In the genomic region with DNA sequence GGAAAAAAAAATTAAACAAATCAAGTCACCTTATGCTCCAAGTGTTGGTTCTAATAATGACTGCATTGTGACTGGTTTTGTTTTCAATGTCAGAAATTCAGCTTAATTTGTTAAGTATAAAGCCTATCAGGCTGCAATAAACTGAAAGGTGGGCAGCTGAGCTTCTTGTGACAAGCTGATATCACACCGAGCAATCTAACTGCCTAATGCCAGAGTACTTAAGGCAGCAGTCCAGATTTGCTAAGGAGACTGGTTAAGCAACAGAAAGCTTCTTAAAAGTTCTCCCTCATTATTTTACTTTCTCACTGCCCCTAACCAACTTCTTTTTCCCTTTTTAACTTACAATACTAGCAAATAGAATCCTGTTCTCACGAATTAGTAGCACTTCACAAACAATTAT, we compare ENCODE assay signal across 20 cellular contexts.
DNase-seq lines count a peak whose midpoint lies in the region; ATAC-seq, FAIRE-seq and TF ChIP-seq lines count a peak whose summit lies in the region.
"Had no signal": no experiment of that assay in that cellular context is flagged by ENCODE, and none has a peak within 500 bp of the region (broad histone marks: within the 10 kb centered on the region; RNA-seq: fewer than 3 reads in every experiment).

No MANE protein-coding gene starts in this region.

- no peaks in the 10 kb centered on the region for H4K20me1 ChIP-seq in K562 (replicated peaks; ENCODE audit: control insufficient read depth, insufficient read depth, low read length)

- TF ChIP-seq CTCF in K562 (IDR thresholded peaks at IDR 0.05 in 2 of 3, conservative IDR thresholded peaks at IDR 0.05 in 1 of 3; ENCODE audit: insufficient read depth in 2 of 3, low read depth in 1 of 3, low read length in 3 of 3) (no peak), spleen (IDR thresholded peaks at IDR 0.05 in 8 of 11, conservative IDR thresholded peaks at IDR 0.05 in 3 of 11) (no peak)

- no peaks in the 10 kb centered on the region for H3K79me2 ChIP-seq in K562 (ENCODE audit: control insufficient read depth, insufficient read depth, low read length)

- intact Hi-C loops in K562 (cut with micrococcal nuclease) (no loop called here), spleen (cut with DNase I; ENCODE audit: low total_unique reads) (no loop called here)

- no peaks in the 10 kb centered on the region for H3K9me3 ChIP-seq in K562 (replicated peaks; ENCODE audit: control insufficient read depth, insufficient read depth, low read depth, low read length)
- no peaks in the 10 kb centered on the region for H3K9me3 ChIP-seq in spleen
- H3K9me3 ChIP-seq: colonic mucosa, HAP-1 had no signal

- peak; percentile 23 for FAIRE-seq in K562 (lab: Jason Lieb, UNC)
- FAIRE-seq: keratinocyte had no signal

- no peaks in the 10 kb centered on the region for H3K27me3 ChIP-seq in K562 (ENCODE audit: control insufficient read depth in 2 of 2, insufficient read depth in 2 of 2, low read length in 2 of 2)
- H3K27me3 ChIP-seq in spleen (replicated peaks in 1 of 7) = no peaks in the 10 kb centered on the region
- H3K27me3 ChIP-seq: colonic mucosa had no signal

- TF ChIP-seq RAD21 in K562 (CRISPR knock-in tag; conservative IDR thresholded peaks at IDR 0.05 in 1 of 2, IDR thresholded peaks at IDR 0.05 in 1 of 2) = no peak

- TF ChIP-seq EP300 in K562 (IDR thresholded peaks at IDR 0.05; ENCODE audit: low read length) = no peak

- CTCF ChIA-PET in K562 (lab: Yijun Ruan, JAX; ENCODE audit: low intra/inter-chr PET ratio) = no interaction called here

- H3K4me1 ChIP-seq in K562 (replicated peaks in 1 of 2; ENCODE audit: control insufficient read depth in 2 of 2, insufficient read depth in 2 of 2, low read length in 2 of 2) (peaks cover 0 to 8% of the 10 kb centered on the region in 2 experiments; a peak in 3 of 5 replicates), spleen (no peaks in the 10 kb centered on the region)
- H3K4me1 ChIP-seq: colonic mucosa had no signal

- BruUV-seq in K562 (replicated peaks; lab: Mats Ljungman, UMichigan) = no TSS peak

- POLR2A ChIA-PET in K562 (lab: Yijun Ruan, JAX) = no interaction called here

- TF ChIP-seq POLR2A in K562 (conservative IDR thresholded peaks at IDR 0.05) (no peak), spleen (IDR thresholded peaks at IDR 0.05) (no peak)

- WGBS in K562 (ENCODE audit: insufficient coverage, low coverage, missing lambda C conversion rate) = 44% methylated on average over 2 of the region's 2 CpGs
- 83 to 88% (median 85%) methylated on average over 2 of the region's 2 CpGs for WGBS in spleen, 5 donors

- in situ Hi-C loops in K562 (cut with MboI) = no loop called here

- H3K4me2 ChIP-seq in K562 (ENCODE audit: insufficient read depth, low read length) = no peak overlapping the region
- H3K4me2 ChIP-seq: PC-9 had no signal

- H3K27ac ChIP-seq in K562 (ENCODE audit: extremely low read depth, low read depth, low read length) (no peak overlapping the region; the same call in 2 of the 3 replicates), spleen (no peak overlapping the region)
- H3K27ac ChIP-seq: colonic mucosa, PC-9 had no signal

- DNase-seq in D341Med (ENCODE audit: low spot score) (peak; percentile 21), NCI-H69 (lab: John Stamatoyannopoulos, UW) (peak; percentile 13), K562 (ENCODE audit: extremely low read depth in 1 of 4, low spot score in 3 of 4) (no peak), medulla oblongata (ENCODE audit: extremely low spot score) (peak; percentile 4), AG08395 (ENCODE audit: low spot score) (no peak), spleen (no peak), mucosa of gallbladder (ENCODE audit: low spot score) (no peak)
- DNase-seq: amniotic stem cell; colonic mucosa; MM.1S; NCI-H524; occipital lobe; PC-9; stimulated activated CD4-positive, alpha-beta T cell treated with anti-CD3 and anti-CD28 coated beads, Interleukin-4, amount 100 ng/mL, for 1 hour; stimulated activated CD8-positive, alpha-beta memory T cell treated with anti-CD3 and anti-CD28 coated beads, Interleukin-4, amount 100 ng/mL, for 48 hours had no signal

- no peak overlapping the region for H3K9ac ChIP-seq in K562 (ENCODE audit: insufficient read depth in 1 of 2, low read depth in 2 of 2, low read length in 2 of 2)

- H3K9me1 ChIP-seq in K562 (ENCODE audit: control insufficient read depth, insufficient read depth, low read length) = no peaks in the 10 kb centered on the region

- ATAC-seq in K562 (no peak), GM21786 (IDR thresholded peaks at IDR 0.05; ENCODE audit: unreplicated experiment) (no peak)
- ATAC-seq: activated T-helper 17 cell treated with anti-CD3 and anti-CD28 coated beads, Interleukin-2, amount 50 U/mL, for 72 hours; esophagus mucosa had no signal

- H2AFZ ChIP-seq in K562 (ENCODE audit: low read depth, low read length) = no peak overlapping the region
- H2AFZ ChIP-seq: PC-9 had no signal

- H3K36me3 ChIP-seq in K562 (ENCODE audit: control insufficient read depth, insufficient read depth, low read length) = no peaks in the 10 kb centered on the region; the same call in 2 of the 3 replicates
- peaks cover 0 to 16% (median 0%) of the 10 kb centered on the region in 6 donors for H3K36me3 ChIP-seq in spleen
- H3K36me3 ChIP-seq: colonic mucosa, HAP-1 had no signal

- H3K4me3 ChIP-seq in K562 = no peak overlapping the region
- H3K4me3 ChIP-seq in spleen = no peak overlapping the region
- H3K4me3 ChIP-seq: colonic mucosa, HAP-1, PC-9 had no signal

TF ChIP-seq in K562, 482 proteins besides CTCF, POLR2A, EP300 and RAD21:
- TF ChIP-seq ZBTB17 (CRISPR knock-in tag; IDR thresholded peaks at IDR 0.05) (no peak), SMC3 (conservative IDR thresholded peaks at IDR 0.05; ENCODE audit: insufficient read depth, low read depth, low read length) (no peak), KDM1A (IDR thresholded peaks at IDR 0.05) (no peak), DPF2 (IDR thresholded peaks at IDR 0.05) (no peak), RBM34 (IDR thresholded peaks at IDR 0.05; ENCODE audit: borderline replicate concordance, insufficient read depth, low read length) (no peak), SREBF2 (CRISPR knock-in tag; IDR thresholded peaks at IDR 0.05) (no peak)
- TF ChIP-seq, protein P1, sequence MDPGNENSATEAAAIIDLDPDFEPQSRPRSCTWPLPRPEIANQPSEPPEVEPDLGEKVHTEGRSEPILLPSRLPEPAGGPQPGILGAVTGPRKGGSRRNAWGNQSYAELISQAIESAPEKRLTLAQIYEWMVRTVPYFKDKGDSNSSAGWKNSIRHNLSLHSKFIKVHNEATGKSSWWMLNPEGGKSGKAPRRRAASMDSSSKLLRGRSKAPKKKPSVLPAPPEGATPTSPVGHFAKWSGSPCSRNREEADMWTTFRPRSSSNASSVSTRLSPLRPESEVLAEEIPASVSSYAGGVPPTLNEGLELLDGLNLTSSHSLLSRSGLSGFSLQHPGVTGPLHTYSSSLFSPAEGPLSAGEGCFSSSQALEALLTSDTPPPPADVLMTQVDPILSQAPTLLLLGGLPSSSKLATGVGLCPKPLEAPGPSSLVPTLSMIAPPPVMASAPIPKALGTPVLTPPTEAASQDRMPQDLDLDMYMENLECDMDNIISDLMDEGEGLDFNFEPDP (CRISPR knock-in tag; IDR thresholded peaks at IDR 0.05) = no peak
- TF ChIP-seq, protein P2, sequence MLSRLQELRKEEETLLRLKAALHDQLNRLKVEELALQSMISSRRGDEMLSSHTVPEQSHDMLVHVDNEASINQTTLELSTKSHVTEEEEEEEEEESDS (CRISPR knock-in tag; IDR thresholded peaks at IDR 0.05) = no peak
- TF ChIP-seq, protein P3, sequence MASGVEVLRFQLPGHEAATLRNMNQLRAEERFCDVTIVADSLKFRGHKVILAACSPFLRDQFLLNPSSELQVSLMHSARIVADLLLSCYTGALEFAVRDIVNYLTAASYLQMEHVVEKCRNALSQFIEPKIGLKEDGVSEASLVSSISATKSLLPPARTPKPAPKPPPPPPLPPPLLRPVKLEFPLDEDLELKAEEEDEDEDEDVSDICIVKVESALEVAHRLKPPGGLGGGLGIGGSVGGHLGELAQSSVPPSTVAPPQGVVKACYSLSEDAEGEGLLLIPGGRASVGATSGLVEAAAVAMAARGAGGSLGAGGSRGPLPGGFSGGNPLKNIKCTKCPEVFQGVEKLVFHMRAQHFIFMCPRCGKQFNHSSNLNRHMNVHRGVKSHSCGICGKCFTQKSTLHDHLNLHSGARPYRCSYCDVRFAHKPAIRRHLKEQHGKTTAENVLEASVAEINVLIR (CRISPR knock-in tag; IDR thresholded peaks at IDR 0.05) = no peak

Comparison
In these comparisons a context has a peak if more than half of its experiments do, and no peak if none do; other contexts are left out.
1. DNase-seq: peak in D341Med (single experiment), NCI-H69 (single experiment) and medulla oblongata (single experiment); none in K562 (0 of 4), AG08395 (single experiment), spleen (single experiment) and mucosa of gallbladder (single experiment).